In the genomic region with DNA sequence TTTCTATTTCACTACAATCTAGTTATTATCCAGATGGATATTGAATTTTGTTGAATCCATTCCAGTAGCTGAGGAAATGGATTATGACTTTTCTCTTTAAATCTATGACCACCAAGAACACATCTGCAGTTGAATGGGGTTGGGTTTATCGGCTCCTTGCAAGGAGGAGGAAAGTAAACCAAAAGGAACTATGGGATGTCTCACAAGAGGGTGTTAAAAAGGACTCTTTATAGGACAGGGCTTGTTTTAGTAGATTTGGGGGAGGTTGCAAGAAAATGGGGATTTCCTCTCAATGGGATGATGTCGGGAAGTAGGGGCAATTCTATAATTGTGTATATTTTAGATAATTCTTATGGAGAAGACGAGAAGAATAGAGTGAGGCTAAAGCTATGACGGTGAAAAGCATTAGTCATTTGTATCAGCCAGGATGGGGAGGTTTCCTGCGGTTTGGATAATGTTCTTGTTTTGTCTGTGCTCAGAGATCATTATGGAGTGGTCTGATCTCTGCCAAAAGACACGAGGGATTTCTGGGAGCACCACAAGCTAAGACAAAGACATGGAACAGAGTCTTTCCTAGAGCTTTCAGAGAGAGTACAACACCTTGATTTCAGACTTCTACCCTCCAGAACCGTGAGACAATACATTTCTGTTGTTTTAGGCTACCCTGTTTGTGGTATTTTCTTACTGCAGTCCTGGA, we compare ENCODE assay signal across 1 cellular context.
TF ChIP-seq lines count a peak whose summit lies in the region.

No MANE protein-coding gene starts in this region.

TF ChIP-seq in K562, 482 proteins besides CTCF, POLR2A, EP300 and RAD21 (continued from another document and continues in another):
- TF ChIP-seq DLX4 (CRISPR knock-in tag; IDR thresholded peaks at IDR 0.05) (no peak), NR2C1 (IDR thresholded peaks at IDR 0.05) (no peak), NR2C1 (tag; IDR thresholded peaks at IDR 0.05) (0 out of 2 replicates have a peak, but pooled peaks have one; percentile 49), CBX3 (IDR thresholded peaks at IDR 0.05; ENCODE audit: borderline replicate concordance in 1 of 2, low read length in 2 of 2) (peak in 1 of 2 experiments; percentile 93; a peak in 1 of 3 replicates), GTF2E2 (tag; IDR thresholded peaks at IDR 0.05) (peak; percentile 55; the same call in 1 of the 2 replicates), HMG20B (CRISPR knock-in tag; IDR thresholded peaks at IDR 0.05) (no peak), MTA2 (IDR thresholded peaks at IDR 0.05; ENCODE audit: low read depth) (peak; percentile 29; the same call in 1 of the 2 replicates), HNRNPH1 (optimal IDR thresholded peaks at IDR 0.05; ENCODE audit: low read depth, low read length) (no peak), NFRKB (IDR thresholded peaks at IDR 0.05; ENCODE audit: low read depth) (peak; percentile 55; the same call in 1 of the 2 replicates), HIVEP1 (CRISPR knock-in tag; IDR thresholded peaks at IDR 0.05) (no peak), SREBF2 (CRISPR knock-in tag; IDR thresholded peaks at IDR 0.05) (no peak), TBP (optimal IDR thresholded peaks at IDR 0.05; ENCODE audit: low read depth, low read length) (no peak), ZNF77 (CRISPR knock-in tag; IDR thresholded peaks at IDR 0.05) (no peak), PPARD (CRISPR knock-in tag; IDR thresholded peaks at IDR 0.05) (no peak), GATAD2B (IDR thresholded peaks at IDR 0.05; ENCODE audit: borderline replicate concordance) (peak; percentile 55; the same call in 1 of the 2 replicates), TAF9B (IDR thresholded peaks at IDR 0.05; ENCODE audit: partially characterized antibody) (peak; percentile 47), ZBTB17 (CRISPR knock-in tag; IDR thresholded peaks at IDR 0.05) (peak; percentile 23; the same call in 1 of the 2 replicates), ZNF134 (CRISPR knock-in tag; conservative IDR thresholded peaks at IDR 0.05) (no peak), SIRT6 (IDR thresholded peaks at IDR 0.05; ENCODE audit: low read depth, low read length) (no peak), TCFL5 (CRISPR knock-in tag; conservative IDR thresholded peaks at IDR 0.05) (no peak), ZNF133 (CRISPR knock-in tag; IDR thresholded peaks at IDR 0.05) (no peak), EP400 (IDR thresholded peaks at IDR 0.05) (peak; percentile 61; the same call in 1 of the 2 replicates), KDM4B (IDR thresholded peaks at IDR 0.05; ENCODE audit: borderline replicate concordance in 2 of 2, low read depth in 1 of 2) (no peak), POLR2B (IDR thresholded peaks at IDR 0.05; ENCODE audit: low read depth, partially characterized antibody) (no peak), BHLHE40 (IDR thresholded peaks at IDR 0.05; ENCODE audit: low read length) (no peak), NCOA6 (IDR thresholded peaks at IDR 0.05) (no peak), ZNF717 (CRISPR knock-in tag; IDR thresholded peaks at IDR 0.05) (no peak), JUND (IDR thresholded peaks at IDR 0.05; ENCODE audit: borderline replicate concordance, low read depth, low read length) (peak; percentile 87), JUND (tag; IDR thresholded peaks at IDR 0.05; ENCODE audit: borderline replicate concordance, low read depth, low read length) (peak; percentile 94; the same call in 1 of the 3 replicates), MIER1 (IDR thresholded peaks at IDR 0.05; ENCODE audit: low read depth) (no peak), XRCC5 (IDR thresholded peaks at IDR 0.05; ENCODE audit: low read depth, low read length) (no peak), CREM (IDR thresholded peaks at IDR 0.05; ENCODE audit: low read depth) (peak; percentile 76), ZNF668 (CRISPR knock-in tag; IDR thresholded peaks at IDR 0.05) (no peak), TCF3 (CRISPR knock-in tag; IDR thresholded peaks at IDR 0.05) (peak; percentile 80), NELFE (IDR thresholded peaks at IDR 0.05; ENCODE audit: insufficient read depth, insufficient read length) (no peak), MCM5 (IDR thresholded peaks at IDR 0.05; ENCODE audit: low read depth) (no peak), PRMT5 (CRISPR knock-in tag; IDR thresholded peaks at IDR 0.05) (no peak), KLF16 (IDR thresholded peaks at IDR 0.05) (peak; percentile 52; the same call in 1 of the 2 replicates), NCOR1 (IDR thresholded peaks at IDR 0.05) (peak; percentile 95), WHSC1 (IDR thresholded peaks at IDR 0.05; ENCODE audit: low read length) (no peak), RCOR1 (IDR thresholded peaks at IDR 0.05; ENCODE audit: borderline replicate concordance in 1 of 2, low read depth in 2 of 2, low read length in 2 of 2) (peak in 1 of 2 experiments; percentile 61; a peak in 1 of 4 replicates), RBM22 (IDR thresholded peaks at IDR 0.05; ENCODE audit: low read depth, low read length, poor library complexity, severe bottlenecking) (no peak), ZNF408 (CRISPR knock-in tag; IDR thresholded peaks at IDR 0.05; ENCODE audit: low read depth) (no peak), SMAD1 (IDR thresholded peaks at IDR 0.05; ENCODE audit: low read depth, low read length, partially characterized antibody) (no peak), ZBTB8A (IDR thresholded peaks at IDR 0.05; ENCODE audit: partially characterized antibody) (no peak), USF1 (CRISPR knock-in tag; IDR thresholded peaks at IDR 0.05) (no peak), FIP1L1 (IDR thresholded peaks at IDR 0.05; ENCODE audit: low read depth, low read length, poor library complexity, severe bottlenecking) (no peak), TGIF2 (CRISPR knock-in tag; IDR thresholded peaks at IDR 0.05) (no peak), CBX8 (IDR thresholded peaks at IDR 0.05; ENCODE audit: borderline replicate concordance, extremely low read depth, low read depth, low read length, poor library complexity, severe bottlenecking) (no peak), PURB (CRISPR knock-in tag; IDR thresholded peaks at IDR 0.05; ENCODE audit: low read depth) (no peak)
- TF ChIP-seq, protein P1, sequence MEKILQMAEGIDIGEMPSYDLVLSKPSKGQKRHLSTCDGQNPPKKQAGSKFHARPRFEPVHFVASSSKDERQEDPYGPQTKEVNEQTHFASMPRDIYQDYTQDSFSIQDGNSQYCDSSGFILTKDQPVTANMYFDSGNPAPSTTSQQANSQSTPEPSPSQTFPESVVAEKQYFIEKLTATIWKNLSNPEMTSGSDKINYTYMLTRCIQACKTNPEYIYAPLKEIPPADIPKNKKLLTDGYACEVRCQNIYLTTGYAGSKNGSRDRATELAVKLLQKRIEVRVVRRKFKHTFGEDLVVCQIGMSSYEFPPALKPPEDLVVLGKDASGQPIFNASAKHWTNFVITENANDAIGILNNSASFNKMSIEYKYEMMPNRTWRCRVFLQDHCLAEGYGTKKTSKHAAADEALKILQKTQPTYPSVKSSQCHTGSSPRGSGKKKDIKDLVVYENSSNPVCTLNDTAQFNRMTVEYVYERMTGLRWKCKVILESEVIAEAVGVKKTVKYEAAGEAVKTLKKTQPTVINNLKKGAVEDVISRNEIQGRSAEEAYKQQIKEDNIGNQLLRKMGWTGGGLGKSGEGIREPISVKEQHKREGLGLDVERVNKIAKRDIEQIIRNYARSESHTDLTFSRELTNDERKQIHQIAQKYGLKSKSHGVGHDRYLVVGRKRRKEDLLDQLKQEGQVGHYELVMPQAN (IDR thresholded peaks at IDR 0.05; ENCODE audit: borderline replicate concordance) = no peak
- TF ChIP-seq, protein P2, sequence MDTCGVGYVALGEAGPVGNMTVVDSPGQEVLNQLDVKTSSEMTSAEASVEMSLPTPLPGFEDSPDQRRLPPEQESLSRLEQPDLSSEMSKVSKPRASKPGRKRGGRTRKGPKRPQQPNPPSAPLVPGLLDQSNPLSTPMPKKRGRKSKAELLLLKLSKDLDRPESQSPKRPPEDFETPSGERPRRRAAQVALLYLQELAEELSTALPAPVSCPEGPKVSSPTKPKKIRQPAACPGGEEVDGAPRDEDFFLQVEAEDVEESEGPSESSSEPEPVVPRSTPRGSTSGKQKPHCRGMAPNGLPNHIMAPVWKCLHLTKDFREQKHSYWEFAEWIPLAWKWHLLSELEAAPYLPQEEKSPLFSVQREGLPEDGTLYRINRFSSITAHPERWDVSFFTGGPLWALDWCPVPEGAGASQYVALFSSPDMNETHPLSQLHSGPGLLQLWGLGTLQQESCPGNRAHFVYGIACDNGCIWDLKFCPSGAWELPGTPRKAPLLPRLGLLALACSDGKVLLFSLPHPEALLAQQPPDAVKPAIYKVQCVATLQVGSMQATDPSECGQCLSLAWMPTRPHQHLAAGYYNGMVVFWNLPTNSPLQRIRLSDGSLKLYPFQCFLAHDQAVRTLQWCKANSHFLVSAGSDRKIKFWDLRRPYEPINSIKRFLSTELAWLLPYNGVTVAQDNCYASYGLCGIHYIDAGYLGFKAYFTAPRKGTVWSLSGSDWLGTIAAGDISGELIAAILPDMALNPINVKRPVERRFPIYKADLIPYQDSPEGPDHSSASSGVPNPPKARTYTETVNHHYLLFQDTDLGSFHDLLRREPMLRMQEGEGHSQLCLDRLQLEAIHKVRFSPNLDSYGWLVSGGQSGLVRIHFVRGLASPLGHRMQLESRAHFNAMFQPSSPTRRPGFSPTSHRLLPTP (IDR thresholded peaks at IDR 0.05; ENCODE audit: borderline replicate concordance, extremely low read depth, insufficient read length) = no peak
- TF ChIP-seq, protein P3, sequence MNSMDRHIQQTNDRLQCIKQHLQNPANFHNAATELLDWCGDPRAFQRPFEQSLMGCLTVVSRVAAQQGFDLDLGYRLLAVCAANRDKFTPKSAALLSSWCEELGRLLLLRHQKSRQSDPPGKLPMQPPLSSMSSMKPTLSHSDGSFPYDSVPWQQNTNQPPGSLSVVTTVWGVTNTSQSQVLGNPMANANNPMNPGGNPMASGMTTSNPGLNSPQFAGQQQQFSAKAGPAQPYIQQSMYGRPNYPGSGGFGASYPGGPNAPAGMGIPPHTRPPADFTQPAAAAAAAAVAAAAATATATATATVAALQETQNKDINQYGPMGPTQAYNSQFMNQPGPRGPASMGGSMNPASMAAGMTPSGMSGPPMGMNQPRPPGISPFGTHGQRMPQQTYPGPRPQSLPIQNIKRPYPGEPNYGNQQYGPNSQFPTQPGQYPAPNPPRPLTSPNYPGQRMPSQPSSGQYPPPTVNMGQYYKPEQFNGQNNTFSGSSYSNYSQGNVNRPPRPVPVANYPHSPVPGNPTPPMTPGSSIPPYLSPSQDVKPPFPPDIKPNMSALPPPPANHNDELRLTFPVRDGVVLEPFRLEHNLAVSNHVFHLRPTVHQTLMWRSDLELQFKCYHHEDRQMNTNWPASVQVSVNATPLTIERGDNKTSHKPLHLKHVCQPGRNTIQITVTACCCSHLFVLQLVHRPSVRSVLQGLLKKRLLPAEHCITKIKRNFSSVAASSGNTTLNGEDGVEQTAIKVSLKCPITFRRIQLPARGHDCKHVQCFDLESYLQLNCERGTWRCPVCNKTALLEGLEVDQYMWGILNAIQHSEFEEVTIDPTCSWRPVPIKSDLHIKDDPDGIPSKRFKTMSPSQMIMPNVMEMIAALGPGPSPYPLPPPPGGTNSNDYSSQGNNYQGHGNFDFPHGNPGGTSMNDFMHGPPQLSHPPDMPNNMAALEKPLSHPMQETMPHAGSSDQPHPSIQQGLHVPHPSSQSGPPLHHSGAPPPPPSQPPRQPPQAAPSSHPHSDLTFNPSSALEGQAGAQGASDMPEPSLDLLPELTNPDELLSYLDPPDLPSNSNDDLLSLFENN (IDR thresholded peaks at IDR 0.05; ENCODE audit: low read depth in 2 of 2, low read length in 2 of 2) = peak in 1 of 2 experiments; percentile 50; a peak in 1 of 4 replicates
- TF ChIP-seq, protein P4, sequence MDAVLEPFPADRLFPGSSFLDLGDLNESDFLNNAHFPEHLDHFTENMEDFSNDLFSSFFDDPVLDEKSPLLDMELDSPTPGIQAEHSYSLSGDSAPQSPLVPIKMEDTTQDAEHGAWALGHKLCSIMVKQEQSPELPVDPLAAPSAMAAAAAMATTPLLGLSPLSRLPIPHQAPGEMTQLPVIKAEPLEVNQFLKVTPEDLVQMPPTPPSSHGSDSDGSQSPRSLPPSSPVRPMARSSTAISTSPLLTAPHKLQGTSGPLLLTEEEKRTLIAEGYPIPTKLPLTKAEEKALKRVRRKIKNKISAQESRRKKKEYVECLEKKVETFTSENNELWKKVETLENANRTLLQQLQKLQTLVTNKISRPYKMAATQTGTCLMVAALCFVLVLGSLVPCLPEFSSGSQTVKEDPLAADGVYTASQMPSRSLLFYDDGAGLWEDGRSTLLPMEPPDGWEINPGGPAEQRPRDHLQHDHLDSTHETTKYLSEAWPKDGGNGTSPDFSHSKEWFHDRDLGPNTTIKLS (IDR thresholded peaks at IDR 0.05; ENCODE audit: borderline replicate concordance, low read depth) = no peak
- TF ChIP-seq, protein P5, sequence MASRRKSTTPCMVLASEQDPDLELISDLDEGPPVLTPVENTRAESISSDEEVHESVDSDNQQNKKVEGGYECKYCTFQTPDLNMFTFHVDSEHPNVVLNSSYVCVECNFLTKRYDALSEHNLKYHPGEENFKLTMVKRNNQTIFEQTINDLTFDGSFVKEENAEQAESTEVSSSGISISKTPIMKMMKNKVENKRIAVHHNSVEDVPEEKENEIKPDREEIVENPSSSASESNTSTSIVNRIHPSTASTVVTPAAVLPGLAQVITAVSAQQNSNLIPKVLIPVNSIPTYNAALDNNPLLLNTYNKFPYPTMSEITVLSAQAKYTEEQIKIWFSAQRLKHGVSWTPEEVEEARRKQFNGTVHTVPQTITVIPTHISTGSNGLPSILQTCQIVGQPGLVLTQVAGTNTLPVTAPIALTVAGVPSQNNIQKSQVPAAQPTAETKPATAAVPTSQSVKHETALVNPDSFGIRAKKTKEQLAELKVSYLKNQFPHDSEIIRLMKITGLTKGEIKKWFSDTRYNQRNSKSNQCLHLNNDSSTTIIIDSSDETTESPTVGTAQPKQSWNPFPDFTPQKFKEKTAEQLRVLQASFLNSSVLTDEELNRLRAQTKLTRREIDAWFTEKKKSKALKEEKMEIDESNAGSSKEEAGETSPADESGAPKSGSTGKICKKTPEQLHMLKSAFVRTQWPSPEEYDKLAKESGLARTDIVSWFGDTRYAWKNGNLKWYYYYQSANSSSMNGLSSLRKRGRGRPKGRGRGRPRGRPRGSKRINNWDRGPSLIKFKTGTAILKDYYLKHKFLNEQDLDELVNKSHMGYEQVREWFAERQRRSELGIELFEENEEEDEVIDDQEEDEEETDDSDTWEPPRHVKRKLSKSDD (conservative IDR thresholded peaks at IDR 0.05; ENCODE audit: low read length) = no peak
- TF ChIP-seq, protein P6, sequence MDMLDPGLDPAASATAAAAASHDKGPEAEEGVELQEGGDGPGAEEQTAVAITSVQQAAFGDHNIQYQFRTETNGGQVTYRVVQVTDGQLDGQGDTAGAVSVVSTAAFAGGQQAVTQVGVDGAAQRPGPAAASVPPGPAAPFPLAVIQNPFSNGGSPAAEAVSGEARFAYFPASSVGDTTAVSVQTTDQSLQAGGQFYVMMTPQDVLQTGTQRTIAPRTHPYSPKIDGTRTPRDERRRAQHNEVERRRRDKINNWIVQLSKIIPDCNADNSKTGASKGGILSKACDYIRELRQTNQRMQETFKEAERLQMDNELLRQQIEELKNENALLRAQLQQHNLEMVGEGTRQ (CRISPR knock-in tag; IDR thresholded peaks at IDR 0.05) = no peak
